ENCODE assay signal across 14 cellular contexts in the genomic region with DNA sequence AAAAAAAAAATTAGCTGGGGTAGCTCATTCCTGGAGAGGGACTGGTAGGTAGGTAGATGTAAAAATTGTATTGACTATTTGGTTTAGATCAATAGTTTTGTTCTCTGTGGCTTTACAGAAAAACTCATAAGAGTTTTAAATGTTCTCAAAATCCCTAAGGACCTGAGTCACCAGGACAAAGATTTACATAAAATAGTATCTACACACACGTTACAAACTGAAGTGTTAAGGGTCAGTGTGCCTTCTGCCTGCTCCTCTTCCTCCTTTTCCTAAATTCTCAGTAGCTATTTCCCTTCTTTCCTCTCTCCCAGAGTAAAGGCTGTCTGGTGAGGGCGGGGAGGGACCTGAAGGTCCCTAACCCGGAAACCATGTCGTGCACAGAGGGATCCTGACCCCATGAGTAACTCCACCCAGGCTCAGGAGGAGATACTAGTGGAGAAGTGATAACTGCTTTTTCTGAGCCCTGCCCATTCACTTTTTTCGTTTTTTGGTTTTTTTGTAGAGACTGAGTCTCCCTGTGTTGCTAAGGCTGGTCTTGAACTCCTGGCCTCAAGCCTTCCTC. TPM values are rescaled to one million over a fixed set of nuclear protein-coding genes. Genes with fewer than 3 reads are reported as not detected.
DNase-seq lines count a peak whose midpoint lies in the region; ATAC-seq and TF ChIP-seq lines count a peak whose summit lies in the region.
"Had no signal": no experiment of that assay in that cellular context is flagged by ENCODE, and none has a peak within 500 bp of the region (broad histone marks: within the 10 kb centered on the region; RNA-seq: fewer than 3 reads in every experiment).

No MANE protein-coding gene starts in this region.

- CTCF ChIA-PET in activated naive CD4-positive, alpha-beta T cell treated with anti-CD3 and anti-CD28 coated beads, Interleukin-2, amount 10 ng/mL, durations not matched to agents 7 days and 5 days (lab: Charles Lee): no interaction called here

- TF ChIP-seq CTCF in ascending aorta (IDR thresholded peaks at IDR 0.05): no peak

- H3K27me3 Mint-ChIP-seq in activated naive CD4-positive, alpha-beta T cell treated with anti-CD3 and anti-CD28 coated beads, Interleukin-2, amount 10 ng/mL, durations not matched to agents 7 days and 5 days: no peaks in the 10 kb centered on the region
- H3K27me3 Mint-ChIP-seq in stimulated activated memory B cell treated with anti-CD40 and anti-IgM and Interleukin-4, amounts not matched to agents 10 μg/mL and 1 μg/mL and 100 μg/mL, for 72 hours: no peaks in the 10 kb centered on the region
- H3K27me3 Mint-ChIP-seq: type B pancreatic cell had no signal

- H3K4me1 ChIP-seq in ascending aorta: peaks cover 0 to 27% of the 10 kb centered on the region in 2 donors
- H3K4me1 ChIP-seq: breast epithelium had no signal

- peaks cover 37% of the 10 kb centered on the region for H3K4me1 Mint-ChIP-seq in activated naive CD4-positive, alpha-beta T cell treated with anti-CD3 and anti-CD28 coated beads, Interleukin-2, amount 10 ng/mL, durations not matched to agents 7 days and 5 days
- H3K4me1 Mint-ChIP-seq in stimulated activated memory B cell treated with anti-CD40 and anti-IgM and Interleukin-4, amounts not matched to agents 10 μg/mL and 1 μg/mL and 100 μg/mL, for 72 hours: peaks cover 71% of the 10 kb centered on the region

- H3K27ac ChIP-seq in ascending aorta: peak overlapping the region; percentile 48 to 66
- H3K27ac ChIP-seq: hepatocyte, ovary, SK-N-MC had no signal

- peaks cover 3 to 7% of the 10 kb centered on the region in 2 donors for H3K36me3 ChIP-seq in ascending aorta
- H3K36me3 ChIP-seq: breast epithelium, ovary had no signal

- H3K4me3 ChIP-seq in ascending aorta: no peak overlapping the region
- H3K4me3 ChIP-seq: breast epithelium, hepatocyte, ovary, SK-N-MC had no signal

- DNase-seq in activated naive CD4-positive, alpha-beta T cell treated with anti-CD3 and anti-CD28 coated beads, Interleukin-2, amount 10 ng/mL, durations not matched to agents 7 days and 5 days: no peak
- no peak for DNase-seq in activated naive CD4-positive, alpha-beta T cell treated with anti-CD3 and anti-CD28 coated beads, Interleukin-2, amount 50 U/mL, for 16 hours
- DNase-seq in ascending aorta (ENCODE audit: low spot score in 2 of 2) (no peak), left colon (no peak)
- DNase-seq in stimulated activated CD4-positive, alpha-beta T cell treated with anti-CD3 and anti-CD28 coated beads, Interleukin-4, amount 100 ng/mL, for 24 hours: no peak
- DNase-seq: activated CD4-positive, CD25-positive, alpha-beta regulatory T cell treated with anti-CD3 and anti-CD28 coated beads, Interleukin-2, amount 50 U/mL, for 72 hours had no signal

- ATAC-seq in left colon (peak; percentile 46), GM18867 (IDR thresholded peaks at IDR 0.05; ENCODE audit: unreplicated experiment) (no peak), HG03025 (IDR thresholded peaks at IDR 0.05; ENCODE audit: low FRiP score, unreplicated experiment) (no peak)
- ATAC-seq in stimulated activated memory B cell treated with anti-CD40 and anti-IgM and Interleukin-4, amounts not matched to agents 10 μg/mL and 1 μg/mL and 100 μg/mL, for 72 hours: no peak

- no peaks in the 10 kb centered on the region for H3K9me3 ChIP-seq in ascending aorta
- H3K9me3 ChIP-seq: breast epithelium, ovary had no signal

- peak overlapping the region; percentile 61 for H3K27ac Mint-ChIP-seq in activated naive CD4-positive, alpha-beta T cell treated with anti-CD3 and anti-CD28 coated beads, Interleukin-2, amount 10 ng/mL, durations not matched to agents 7 days and 5 days
- H3K27ac Mint-ChIP-seq in stimulated activated memory B cell treated with anti-CD40 and anti-IgM and Interleukin-4, amounts not matched to agents 10 μg/mL and 1 μg/mL and 100 μg/mL, for 72 hours: peak overlapping the region; percentile 94
- H3K27ac Mint-ChIP-seq: type B pancreatic cell had no signal

- intact Hi-C loops in ascending aorta (cut with DNase I): no loop called here
- intact Hi-C loops in left colon (cut with DNase I, micrococcal nuclease): no loop called here

- H3K27me3 ChIP-seq in ascending aorta: no peaks in the 10 kb centered on the region
- H3K27me3 ChIP-seq: breast epithelium, hepatocyte, ovary had no signal

- H3K4me3 Mint-ChIP-seq in activated naive CD4-positive, alpha-beta T cell treated with anti-CD3 and anti-CD28 coated beads, Interleukin-2, amount 10 ng/mL, durations not matched to agents 7 days and 5 days: no peak overlapping the region
- no peak overlapping the region for H3K4me3 Mint-ChIP-seq in stimulated activated memory B cell treated with anti-CD40 and anti-IgM and Interleukin-4, amounts not matched to agents 10 μg/mL and 1 μg/mL and 100 μg/mL, for 72 hours
- H3K4me3 Mint-ChIP-seq: type B pancreatic cell had no signal

- no peaks in the 10 kb centered on the region for H3K9me3 Mint-ChIP-seq in activated naive CD4-positive, alpha-beta T cell treated with anti-CD3 and anti-CD28 coated beads, Interleukin-2, amount 10 ng/mL, durations not matched to agents 7 days and 5 days
- H3K9me3 Mint-ChIP-seq in stimulated activated memory B cell treated with anti-CD40 and anti-IgM and Interleukin-4, amounts not matched to agents 10 μg/mL and 1 μg/mL and 100 μg/mL, for 72 hours: no peaks in the 10 kb centered on the region
- H3K9me3 Mint-ChIP-seq: type B pancreatic cell had no signal

- peaks cover 28% of the 10 kb centered on the region for H3K36me3 Mint-ChIP-seq in activated naive CD4-positive, alpha-beta T cell treated with anti-CD3 and anti-CD28 coated beads, Interleukin-2, amount 10 ng/mL, durations not matched to agents 7 days and 5 days
- peaks cover 8% of the 10 kb centered on the region for H3K36me3 Mint-ChIP-seq in stimulated activated memory B cell treated with anti-CD40 and anti-IgM and Interleukin-4, amounts not matched to agents 10 μg/mL and 1 μg/mL and 100 μg/mL, for 72 hours

RNA-seq across cellular contexts. Expression of a gene that starts 8.1 kb away (rescaled TPM):
- total RNA-seq in ascending aorta (129 TPM), left colon (10 to 100 TPM; 31.5 to 37.0 TPM)

RNA-seq across cellular contexts. Expression of a gene that starts 43.9 kb away (rescaled TPM):
- total RNA-seq in ascending aorta (5.7 TPM), left colon (10 to 100 TPM in 1 of 2 donors, 1 to 10 TPM in 1; 7.9 to 22.6 TPM)

RNA-seq across cellular contexts. Expression of a gene that starts 50.1 kb away (rescaled TPM):
- total RNA-seq in ascending aorta (not detected), left colon (10 to 100 TPM; 13.1 to 18.6 TPM)
- total RNA-seq: breast epithelium, ovary had no signal

Comparison
In these comparisons a context has a peak if more than half of its experiments do, and no peak if none do; other contexts are left out.
1. RNA of a gene that starts 50.1 kb away (total RNA-seq): 13.1 to 18.6 TPM in left colon; not detected in ascending aorta (single experiment); every median in the first group is over 10 times any median in the second.